ENCODE assay signal across 2 cellular contexts in the genomic region with DNA sequence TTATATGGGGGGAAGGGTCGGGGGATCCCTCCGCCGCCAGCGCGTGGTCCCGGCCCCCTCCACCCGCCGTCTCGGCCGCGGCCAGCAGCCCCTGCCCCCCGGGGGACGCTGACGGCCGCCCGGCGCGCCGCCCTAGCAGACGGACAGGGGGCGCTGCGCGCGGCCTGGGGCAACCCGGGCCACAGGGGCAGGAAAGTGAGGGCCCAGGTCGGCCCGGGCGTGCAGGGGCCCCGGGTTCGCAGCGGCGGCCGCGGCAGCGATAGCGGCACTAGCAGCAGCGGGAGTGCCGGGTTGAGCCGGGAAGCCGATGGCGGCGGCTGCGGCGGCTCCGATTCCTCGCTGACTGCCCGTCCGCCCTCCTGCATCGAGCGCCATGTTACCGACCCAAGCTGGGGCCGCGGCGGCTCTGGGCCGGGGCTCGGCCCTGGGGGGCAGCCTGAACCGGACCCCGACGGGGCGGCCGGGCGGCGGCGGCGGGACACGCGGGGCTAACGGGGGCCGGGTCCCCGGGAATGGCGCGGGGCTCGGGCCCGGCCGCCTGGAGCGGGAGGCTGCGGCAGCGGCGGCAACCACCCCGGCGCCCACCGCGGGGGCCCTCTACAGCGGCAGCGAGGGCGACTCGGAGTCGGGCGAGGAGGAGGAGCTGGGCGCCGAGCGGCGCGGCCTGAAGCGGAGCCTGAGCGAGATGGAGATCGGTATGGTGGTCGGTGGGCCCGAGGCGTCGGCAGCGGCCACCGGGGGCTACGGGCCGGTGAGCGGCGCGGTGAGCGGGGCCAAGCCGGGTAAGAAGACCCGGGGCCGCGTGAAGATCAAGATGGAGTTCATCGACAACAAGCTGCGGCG.
TF ChIP-seq lines count a peak whose summit lies in the region.

No MANE protein-coding gene starts in this region.

TF ChIP-seq in PFSK-1, 5 proteins besides CTCF, POLR2A, EP300 and RAD21:
- no peak for TF ChIP-seq POLR2AphosphoS5 (IDR thresholded peaks at IDR 0.05; ENCODE audit: low read depth, low read length)
- TF ChIP-seq FOXP2 (optimal IDR thresholded peaks at IDR 0.05; ENCODE audit: borderline replicate concordance, extremely low read depth, extremely low read length, insufficient read depth) = no peak
- peak; percentile 63; the same call in 1 of the 2 replicates for TF ChIP-seq SIN3A (IDR thresholded peaks at IDR 0.05; ENCODE audit: borderline replicate concordance, insufficient read depth, low read length)
- TF ChIP-seq, protein P1, sequence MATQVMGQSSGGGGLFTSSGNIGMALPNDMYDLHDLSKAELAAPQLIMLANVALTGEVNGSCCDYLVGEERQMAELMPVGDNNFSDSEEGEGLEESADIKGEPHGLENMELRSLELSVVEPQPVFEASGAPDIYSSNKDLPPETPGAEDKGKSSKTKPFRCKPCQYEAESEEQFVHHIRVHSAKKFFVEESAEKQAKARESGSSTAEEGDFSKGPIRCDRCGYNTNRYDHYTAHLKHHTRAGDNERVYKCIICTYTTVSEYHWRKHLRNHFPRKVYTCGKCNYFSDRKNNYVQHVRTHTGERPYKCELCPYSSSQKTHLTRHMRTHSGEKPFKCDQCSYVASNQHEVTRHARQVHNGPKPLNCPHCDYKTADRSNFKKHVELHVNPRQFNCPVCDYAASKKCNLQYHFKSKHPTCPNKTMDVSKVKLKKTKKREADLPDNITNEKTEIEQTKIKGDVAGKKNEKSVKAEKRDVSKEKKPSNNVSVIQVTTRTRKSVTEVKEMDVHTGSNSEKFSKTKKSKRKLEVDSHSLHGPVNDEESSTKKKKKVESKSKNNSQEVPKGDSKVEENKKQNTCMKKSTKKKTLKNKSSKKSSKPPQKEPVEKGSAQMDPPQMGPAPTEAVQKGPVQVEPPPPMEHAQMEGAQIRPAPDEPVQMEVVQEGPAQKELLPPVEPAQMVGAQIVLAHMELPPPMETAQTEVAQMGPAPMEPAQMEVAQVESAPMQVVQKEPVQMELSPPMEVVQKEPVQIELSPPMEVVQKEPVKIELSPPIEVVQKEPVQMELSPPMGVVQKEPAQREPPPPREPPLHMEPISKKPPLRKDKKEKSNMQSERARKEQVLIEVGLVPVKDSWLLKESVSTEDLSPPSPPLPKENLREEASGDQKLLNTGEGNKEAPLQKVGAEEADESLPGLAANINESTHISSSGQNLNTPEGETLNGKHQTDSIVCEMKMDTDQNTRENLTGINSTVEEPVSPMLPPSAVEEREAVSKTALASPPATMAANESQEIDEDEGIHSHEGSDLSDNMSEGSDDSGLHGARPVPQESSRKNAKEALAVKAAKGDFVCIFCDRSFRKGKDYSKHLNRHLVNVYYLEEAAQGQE (IDR thresholded peaks at IDR 0.05; ENCODE audit: insufficient read depth in 1 of 2, low read depth in 2 of 2, low read length in 2 of 2) = no peak
- TF ChIP-seq TAF1 (IDR thresholded peaks at IDR 0.05; ENCODE audit: borderline replicate concordance, insufficient read depth, low read length) = peak; percentile 40; the same call in 1 of the 2 replicates
TF ChIP-seq in PFSK-1: peak in this region for 2.

TF ChIP-seq in K562, 482 proteins besides CTCF, POLR2A, EP300 and RAD21 (continues in another document):
- TF ChIP-seq, protein P2, sequence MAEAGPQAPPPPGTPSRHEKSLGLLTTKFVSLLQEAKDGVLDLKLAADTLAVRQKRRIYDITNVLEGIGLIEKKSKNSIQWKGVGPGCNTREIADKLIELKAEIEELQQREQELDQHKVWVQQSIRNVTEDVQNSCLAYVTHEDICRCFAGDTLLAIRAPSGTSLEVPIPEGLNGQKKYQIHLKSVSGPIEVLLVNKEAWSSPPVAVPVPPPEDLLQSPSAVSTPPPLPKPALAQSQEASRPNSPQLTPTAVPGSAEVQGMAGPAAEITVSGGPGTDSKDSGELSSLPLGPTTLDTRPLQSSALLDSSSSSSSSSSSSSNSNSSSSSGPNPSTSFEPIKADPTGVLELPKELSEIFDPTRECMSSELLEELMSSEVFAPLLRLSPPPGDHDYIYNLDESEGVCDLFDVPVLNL (CRISPR knock-in tag; IDR thresholded peaks at IDR 0.05; ENCODE audit: low read depth) = no peak
- no peak for TF ChIP-seq TCF3 (CRISPR knock-in tag; IDR thresholded peaks at IDR 0.05)
- TF ChIP-seq, protein P3, sequence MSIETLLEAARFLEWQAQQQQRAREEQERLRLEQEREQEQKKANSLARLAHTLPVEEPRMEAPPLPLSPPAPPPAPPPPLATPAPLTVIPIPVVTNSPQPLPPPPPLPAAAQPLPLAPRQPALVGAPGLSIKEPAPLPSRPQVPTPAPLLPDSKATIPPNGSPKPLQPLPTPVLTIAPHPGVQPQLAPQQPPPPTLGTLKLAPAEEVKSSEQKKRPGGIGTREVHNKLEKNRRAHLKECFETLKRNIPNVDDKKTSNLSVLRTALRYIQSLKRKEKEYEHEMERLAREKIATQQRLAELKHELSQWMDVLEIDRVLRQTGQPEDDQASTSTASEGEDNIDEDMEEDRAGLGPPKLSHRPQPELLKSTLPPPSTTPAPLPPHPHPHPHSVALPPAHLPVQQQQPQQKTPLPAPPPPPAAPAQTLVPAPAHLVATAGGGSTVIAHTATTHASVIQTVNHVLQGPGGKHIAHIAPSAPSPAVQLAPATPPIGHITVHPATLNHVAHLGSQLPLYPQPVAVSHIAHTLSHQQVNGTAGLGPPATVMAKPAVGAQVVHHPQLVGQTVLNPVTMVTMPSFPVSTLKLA (conservative IDR thresholded peaks at IDR 0.05) = peak; percentile 54 to 70; a peak in 3 of 4 replicates
- TF ChIP-seq, protein P4, sequence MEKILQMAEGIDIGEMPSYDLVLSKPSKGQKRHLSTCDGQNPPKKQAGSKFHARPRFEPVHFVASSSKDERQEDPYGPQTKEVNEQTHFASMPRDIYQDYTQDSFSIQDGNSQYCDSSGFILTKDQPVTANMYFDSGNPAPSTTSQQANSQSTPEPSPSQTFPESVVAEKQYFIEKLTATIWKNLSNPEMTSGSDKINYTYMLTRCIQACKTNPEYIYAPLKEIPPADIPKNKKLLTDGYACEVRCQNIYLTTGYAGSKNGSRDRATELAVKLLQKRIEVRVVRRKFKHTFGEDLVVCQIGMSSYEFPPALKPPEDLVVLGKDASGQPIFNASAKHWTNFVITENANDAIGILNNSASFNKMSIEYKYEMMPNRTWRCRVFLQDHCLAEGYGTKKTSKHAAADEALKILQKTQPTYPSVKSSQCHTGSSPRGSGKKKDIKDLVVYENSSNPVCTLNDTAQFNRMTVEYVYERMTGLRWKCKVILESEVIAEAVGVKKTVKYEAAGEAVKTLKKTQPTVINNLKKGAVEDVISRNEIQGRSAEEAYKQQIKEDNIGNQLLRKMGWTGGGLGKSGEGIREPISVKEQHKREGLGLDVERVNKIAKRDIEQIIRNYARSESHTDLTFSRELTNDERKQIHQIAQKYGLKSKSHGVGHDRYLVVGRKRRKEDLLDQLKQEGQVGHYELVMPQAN (IDR thresholded peaks at IDR 0.05; ENCODE audit: borderline replicate concordance) = no peak
- TF ChIP-seq RBM14 (IDR thresholded peaks at IDR 0.05; ENCODE audit: borderline replicate concordance, insufficient read depth, low read depth, low read length) = peak; percentile 73; the same call in 1 of the 2 replicates
- no peak for TF ChIP-seq ZNF232 (CRISPR knock-in tag; IDR thresholded peaks at IDR 0.05)
- TF ChIP-seq ARID1B (IDR thresholded peaks at IDR 0.05) = no peak
- TF ChIP-seq, protein P5, sequence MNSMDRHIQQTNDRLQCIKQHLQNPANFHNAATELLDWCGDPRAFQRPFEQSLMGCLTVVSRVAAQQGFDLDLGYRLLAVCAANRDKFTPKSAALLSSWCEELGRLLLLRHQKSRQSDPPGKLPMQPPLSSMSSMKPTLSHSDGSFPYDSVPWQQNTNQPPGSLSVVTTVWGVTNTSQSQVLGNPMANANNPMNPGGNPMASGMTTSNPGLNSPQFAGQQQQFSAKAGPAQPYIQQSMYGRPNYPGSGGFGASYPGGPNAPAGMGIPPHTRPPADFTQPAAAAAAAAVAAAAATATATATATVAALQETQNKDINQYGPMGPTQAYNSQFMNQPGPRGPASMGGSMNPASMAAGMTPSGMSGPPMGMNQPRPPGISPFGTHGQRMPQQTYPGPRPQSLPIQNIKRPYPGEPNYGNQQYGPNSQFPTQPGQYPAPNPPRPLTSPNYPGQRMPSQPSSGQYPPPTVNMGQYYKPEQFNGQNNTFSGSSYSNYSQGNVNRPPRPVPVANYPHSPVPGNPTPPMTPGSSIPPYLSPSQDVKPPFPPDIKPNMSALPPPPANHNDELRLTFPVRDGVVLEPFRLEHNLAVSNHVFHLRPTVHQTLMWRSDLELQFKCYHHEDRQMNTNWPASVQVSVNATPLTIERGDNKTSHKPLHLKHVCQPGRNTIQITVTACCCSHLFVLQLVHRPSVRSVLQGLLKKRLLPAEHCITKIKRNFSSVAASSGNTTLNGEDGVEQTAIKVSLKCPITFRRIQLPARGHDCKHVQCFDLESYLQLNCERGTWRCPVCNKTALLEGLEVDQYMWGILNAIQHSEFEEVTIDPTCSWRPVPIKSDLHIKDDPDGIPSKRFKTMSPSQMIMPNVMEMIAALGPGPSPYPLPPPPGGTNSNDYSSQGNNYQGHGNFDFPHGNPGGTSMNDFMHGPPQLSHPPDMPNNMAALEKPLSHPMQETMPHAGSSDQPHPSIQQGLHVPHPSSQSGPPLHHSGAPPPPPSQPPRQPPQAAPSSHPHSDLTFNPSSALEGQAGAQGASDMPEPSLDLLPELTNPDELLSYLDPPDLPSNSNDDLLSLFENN (IDR thresholded peaks at IDR 0.05; ENCODE audit: low read depth in 2 of 2, low read length in 2 of 2) = peak in 1 of 2 experiments; percentile 27; a peak in 1 of 4 replicates
- no peak for TF ChIP-seq DDX20 (tag; IDR thresholded peaks at IDR 0.05; ENCODE audit: low read depth)
- TF ChIP-seq, protein P6, sequence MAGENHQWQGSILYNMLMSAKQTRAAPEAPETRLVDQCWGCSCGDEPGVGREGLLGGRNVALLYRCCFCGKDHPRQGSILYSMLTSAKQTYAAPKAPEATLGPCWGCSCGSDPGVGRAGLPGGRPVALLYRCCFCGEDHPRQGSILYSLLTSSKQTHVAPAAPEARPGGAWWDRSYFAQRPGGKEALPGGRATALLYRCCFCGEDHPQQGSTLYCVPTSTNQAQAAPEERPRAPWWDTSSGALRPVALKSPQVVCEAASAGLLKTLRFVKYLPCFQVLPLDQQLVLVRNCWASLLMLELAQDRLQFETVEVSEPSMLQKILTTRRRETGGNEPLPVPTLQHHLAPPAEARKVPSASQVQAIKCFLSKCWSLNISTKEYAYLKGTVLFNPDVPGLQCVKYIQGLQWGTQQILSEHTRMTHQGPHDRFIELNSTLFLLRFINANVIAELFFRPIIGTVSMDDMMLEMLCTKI (IDR thresholded peaks at IDR 0.05; ENCODE audit: partially characterized antibody) = no peak
- TF ChIP-seq CBX2 (IDR thresholded peaks at IDR 0.05; ENCODE audit: insufficient read depth, low read length, poor library complexity, severe bottlenecking) = no peak
- TF ChIP-seq, protein P7, sequence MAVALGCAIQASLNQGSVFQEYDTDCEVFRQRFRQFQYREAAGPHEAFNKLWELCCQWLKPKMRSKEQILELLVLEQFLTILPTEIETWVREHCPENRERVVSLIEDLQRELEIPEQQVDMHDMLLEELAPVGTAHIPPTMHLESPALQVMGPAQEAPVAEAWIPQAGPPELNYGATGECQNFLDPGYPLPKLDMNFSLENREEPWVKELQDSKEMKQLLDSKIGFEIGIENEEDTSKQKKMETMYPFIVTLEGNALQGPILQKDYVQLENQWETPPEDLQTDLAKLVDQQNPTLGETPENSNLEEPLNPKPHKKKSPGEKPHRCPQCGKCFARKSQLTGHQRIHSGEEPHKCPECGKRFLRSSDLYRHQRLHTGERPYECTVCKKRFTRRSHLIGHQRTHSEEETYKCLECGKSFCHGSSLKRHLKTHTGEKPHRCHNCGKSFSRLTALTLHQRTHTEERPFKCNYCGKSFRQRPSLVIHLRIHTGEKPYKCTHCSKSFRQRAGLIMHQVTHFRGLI (CRISPR knock-in tag; IDR thresholded peaks at IDR 0.05) = no peak
- TF ChIP-seq, protein P8, sequence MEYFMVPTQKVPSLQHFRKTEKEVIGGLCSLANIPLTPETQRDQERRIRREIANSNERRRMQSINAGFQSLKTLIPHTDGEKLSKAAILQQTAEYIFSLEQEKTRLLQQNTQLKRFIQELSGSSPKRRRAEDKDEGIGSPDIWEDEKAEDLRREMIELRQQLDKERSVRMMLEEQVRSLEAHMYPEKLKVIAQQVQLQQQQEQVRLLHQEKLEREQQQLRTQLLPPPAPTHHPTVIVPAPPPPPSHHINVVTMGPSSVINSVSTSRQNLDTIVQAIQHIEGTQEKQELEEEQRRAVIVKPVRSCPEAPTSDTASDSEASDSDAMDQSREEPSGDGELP (CRISPR knock-in tag; IDR thresholded peaks at IDR 0.05; ENCODE audit: borderline replicate concordance) = peak; percentile 58; the same call in 1 of the 2 replicates
